ENCODE assay signal across 8 cellular contexts in the genomic region with DNA sequence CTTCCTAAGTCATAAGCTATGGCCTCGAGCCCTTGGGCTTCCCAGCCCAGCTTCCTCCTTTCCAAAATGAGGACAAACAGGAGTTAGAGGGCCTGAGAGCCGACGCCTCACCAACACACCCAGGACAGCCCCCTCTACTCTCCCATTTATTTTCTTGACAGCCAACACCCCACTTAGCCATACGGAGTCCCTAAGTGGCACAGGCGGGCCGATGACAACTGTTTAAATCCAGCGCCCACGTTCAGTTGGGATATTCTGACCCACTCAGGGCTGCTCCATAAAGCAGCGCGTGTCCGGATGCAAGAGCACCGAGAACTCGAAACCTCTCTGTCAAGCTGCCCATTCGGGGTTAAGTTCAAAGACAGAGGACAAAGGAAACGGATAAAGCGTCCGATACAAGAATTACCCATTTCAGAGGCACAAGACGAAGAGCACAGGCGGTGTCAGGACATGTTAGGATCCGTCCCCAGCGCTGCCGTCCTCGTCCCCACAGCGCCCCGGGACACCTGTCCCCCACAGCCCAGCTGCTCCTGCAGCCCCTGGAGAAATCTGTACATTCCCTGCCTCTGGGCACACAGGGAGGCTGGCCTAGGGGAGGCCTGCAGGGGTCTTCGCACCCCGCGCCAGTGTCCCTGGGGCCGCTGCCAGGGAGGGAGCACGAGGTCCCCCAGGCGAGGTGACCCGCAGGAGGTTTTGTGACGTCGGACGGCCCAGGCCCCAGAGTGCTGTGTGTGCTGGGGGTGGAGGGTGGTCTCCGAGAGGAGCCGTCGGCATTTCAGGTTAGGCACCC. TPM values are rescaled to one million over a fixed set of nuclear protein-coding genes. Genes with fewer than 3 reads are reported as not detected.
A peak's percentile ranks its signal among the peaks of the same experiment; 100 is the strongest.
DNase-seq lines count a peak whose midpoint lies in the region; ATAC-seq and TF ChIP-seq lines count a peak whose summit lies in the region.

No MANE protein-coding gene starts in this region.

- no TSS peak for BruUV-seq in OCI-LY7 (replicated peaks; lab: Mats Ljungman, UMichigan)

- H2BK20ac ChIP-seq in H9 (ENCODE audit: low read depth, low read length, poor library complexity, severe bottlenecking), result no peak overlapping the region

- H3K4ac ChIP-seq in H9 (ENCODE audit: low read depth, low read length), result no peak overlapping the region

- WGBS in H9 (ENCODE audit: extremely low coverage, insufficient read length, low lambda C conversion rate), result no CpG with 5 or more reads among the region's 38 CpGs
- 5 to 7% methylated on average over 32 to 38 of the region's 38 CpGs for WGBS in lung, 2 donors

- CTCF ChIA-PET in OCI-LY7 (lab: Charles Lee; ENCODE audit: unreplicated experiment), result interaction anchor here (0.7 kb wide), 1 partner anchor 1400 kb away, joined by 3 read pairs; no protein-coding TSS in a partner anchor

- peak overlapping the region; percentile 89 for H3K14ac ChIP-seq in H9 (ENCODE audit: insufficient read depth, low read length)

- no peak overlapping the region for H2BK5ac ChIP-seq in H9 (ENCODE audit: insufficient read length, low read length)

- H4K91ac ChIP-seq in H9 (ENCODE audit: insufficient read length, low read depth, low read length), result no peak overlapping the region

- H3K36me3 ChIP-seq in OCI-LY7 (ENCODE audit: insufficient read depth, low read length) (no peaks in the 10 kb centered on the region), lung (ENCODE audit: control insufficient read depth in 2 of 2, insufficient read depth in 2 of 2, low read length in 2 of 2) (no peaks in the 10 kb centered on the region), tibial artery (no peaks in the 10 kb centered on the region)

- no peak overlapping the region for H4K8ac ChIP-seq in H9 (replicated peaks; ENCODE audit: insufficient read length, low read depth, low read length)

- ATAC-seq in lung (ENCODE audit: insufficient read depth, low FRiP score), result no peak

- peaks cover 10 to 15% (median 11%) of the 10 kb centered on the region in 3 experiments; a peak in 5 of 7 replicates for H3K36me3 Mint-ChIP-seq in H9 (ENCODE audit: insufficient read depth in 1 of 3, low read depth in 3 of 3)

- H3K27ac Mint-ChIP-seq in H9, result peak overlapping the region in 2 of 3 experiments; percentile 36 to 48; a peak in 2 of 7 replicates

- no peak overlapping the region for H4K5ac ChIP-seq in H9 (ENCODE audit: insufficient read length, low read depth, low read length)

- H3K4me3 ChIP-seq in OCI-LY7 (ENCODE audit: low read depth, low read length, poor library complexity, severe bottlenecking) (peak overlapping the region; percentile 84), lung (peak overlapping the region; percentile 71), tibial artery (peak overlapping the region; percentile 73 to 89)

- no peak overlapping the region for H2AK5ac ChIP-seq in H9 (ENCODE audit: insufficient read length, low read length)

- no peak overlapping the region for H2BK120ac ChIP-seq in H9 (ENCODE audit: low read depth, low read length, poor library complexity, severe bottlenecking)

- TF ChIP-seq CTCF in H9 (conservative IDR thresholded peaks at IDR 0.05) (no peak), OCI-LY7 (conservative IDR thresholded peaks at IDR 0.05; ENCODE audit: low read length) (no peak), lung (IDR thresholded peaks at IDR 0.05; ENCODE audit: control extremely low read depth, extremely low read depth) (no peak), tibial artery (IDR thresholded peaks at IDR 0.05) (no peak)

- intact Hi-C loops in OCI-LY7 (cut with micrococcal nuclease; ENCODE audit: unreplicated experiment), result loop anchor here (2.0 to 5.0 kb wide), 3 partner anchors 60 to 570 kb away; no protein-coding TSS in a partner anchor
- intact Hi-C loops in tibial artery (cut with DNase I; ENCODE audit: low total_unique reads), result no loop called here

- no peak overlapping the region for H3K18ac ChIP-seq in H9 (ENCODE audit: insufficient read length, low read depth, low read length)

- H3K4me2 ChIP-seq in H9 (ENCODE audit: insufficient read depth, insufficient read length, low read length), result peak overlapping the region; percentile 76
- H3K4me2 ChIP-seq in OCI-LY7 (ENCODE audit: low read length), result peak overlapping the region; percentile 97

- peak overlapping the region; percentile 71 for H3K9ac ChIP-seq in H9 (ENCODE audit: extremely low read depth, insufficient read length, low read length)

- POLR2A ChIA-PET in OCI-LY7 (lab: Charles Lee), result interaction anchor here (1.9 kb wide), 1 partner anchor 12 kb away, joined by 12 read pairs; no protein-coding TSS in a partner anchor

- peak overlapping the region; percentile 83 to 92 for H3K4me3 Mint-ChIP-seq in H9

- H3K27me3 Mint-ChIP-seq in H9 (ENCODE audit: low read depth), result no peaks in the 10 kb centered on the region; the same call in 1 of the 2 replicates

- no peak overlapping the region for H3K23ac ChIP-seq in H9 (ENCODE audit: insufficient read length, low read depth, low read length)

- peaks cover 39 to 41% of the 10 kb centered on the region in 2 experiments for H3K4me1 Mint-ChIP-seq in H9

- H2BK12ac ChIP-seq in H9 (ENCODE audit: insufficient read length, low read depth, low read length), result no peak overlapping the region

- H3T11ph ChIP-seq in H9 (ENCODE audit: low read length), result no peak overlapping the region

- no peak overlapping the region for H2BK15ac ChIP-seq in H9 (ENCODE audit: low read depth, low read length)

- H4K20me1 ChIP-seq in H9 (ENCODE audit: control insufficient read depth, insufficient read depth, insufficient read length), result no peaks in the 10 kb centered on the region
- no peaks in the 10 kb centered on the region for H4K20me1 ChIP-seq in OCI-LY7 (ENCODE audit: insufficient read depth, low read length)

- DNase-seq in GM03348 (ENCODE audit: low spot score) (peak; percentile 25), H9 (no peak), OCI-LY7 (ENCODE audit: low spot score) (peak; percentile 19), caudate nucleus (lab: John Stamatoyannopoulos, UW) (no peak), lung (ENCODE audit: low spot score) (no peak), tibial artery (peak in 1 of 2 donors; percentile 21), NCI-H345 treated with DMSO at 0.1 percent for 48 hours (lab: John Stamatoyannopoulos, UW; ENCODE audit: unreplicated experiment) (no peak), NCI-H2107 (lab: John Stamatoyannopoulos, UW) (no peak)

- H3K27ac ChIP-seq in H9 (ENCODE audit: insufficient read length, low read depth, low read length), result no peak overlapping the region
- H3K27ac ChIP-seq in OCI-LY7 (ENCODE audit: low read depth, low read length, poor library complexity, severe bottlenecking), result no peak overlapping the region
- H3K27ac ChIP-seq in caudate nucleus (ENCODE audit: low read depth, low read length), result peak overlapping the region; percentile 52
- peak overlapping the region; percentile 54 to 79 for H3K27ac ChIP-seq in lung (ENCODE audit: low read depth in 1 of 2, low read length in 1 of 2)
- peak overlapping the region; percentile 70 to 73 for H3K27ac ChIP-seq in tibial artery

- H3K9me2 ChIP-seq in OCI-LY7 (ENCODE audit: insufficient read depth, low read length), result no peaks in the 10 kb centered on the region

- no peaks in the 10 kb centered on the region for H3K4me1 ChIP-seq in H9 (ENCODE audit: insufficient read depth, low read length)
- H3K4me1 ChIP-seq in OCI-LY7 (ENCODE audit: insufficient read depth, low read length, poor library complexity, severe bottlenecking), result peaks cover 6% of the 10 kb centered on the region
- H3K4me1 ChIP-seq in lung (ENCODE audit: control insufficient read depth in 2 of 2, insufficient read depth in 2 of 2, low read length in 2 of 2), result no peaks in the 10 kb centered on the region
- H3K4me1 ChIP-seq in tibial artery, result peaks cover 0 to 14% (median 2%) of the 10 kb centered on the region in 4 donors

- H3K27me3 ChIP-seq in H9 (ENCODE audit: insufficient read depth, low read length), result no peaks in the 10 kb centered on the region
- H3K27me3 ChIP-seq in lung (ENCODE audit: control insufficient read depth, insufficient read depth), result no peaks in the 10 kb centered on the region
- no peaks in the 10 kb centered on the region for H3K27me3 ChIP-seq in tibial artery

- H3K9me3 Mint-ChIP-seq in H9, result peaks cover 0 to 2% of the 10 kb centered on the region in 2 experiments; a peak in 1 of 5 replicates

- peaks cover 19% of the 10 kb centered on the region; the same call in 1 of the 2 replicates for H3K79me2 ChIP-seq in H9 (ENCODE audit: insufficient read depth, low read length)
- H3K79me2 ChIP-seq in OCI-LY7 (ENCODE audit: insufficient read depth, low read depth, low read length), result peaks cover 14% of the 10 kb centered on the region; the same call in 1 of the 2 replicates

- H3K23me2 ChIP-seq in H9 (ENCODE audit: insufficient read length, low read depth, low read length, poor library complexity, severe bottlenecking), result peaks cover 22% of the 10 kb centered on the region

- H3K9me3 ChIP-seq in H9 (ENCODE audit: control insufficient read depth, low read depth, low read length), result no peaks in the 10 kb centered on the region
- H3K9me3 ChIP-seq in OCI-LY7 (ENCODE audit: low read length), result no peaks in the 10 kb centered on the region
- H3K9me3 ChIP-seq in lung (ENCODE audit: control insufficient read depth in 2 of 2, insufficient read depth in 1 of 2, low read length in 1 of 2), result no peaks in the 10 kb centered on the region
- no peaks in the 10 kb centered on the region for H3K9me3 ChIP-seq in tibial artery

- H2AFZ ChIP-seq in H9 (ENCODE audit: low read length), result no peak overlapping the region
- H2AFZ ChIP-seq in OCI-LY7 (ENCODE audit: low read length), result no peak overlapping the region

- no peaks in the 10 kb centered on the region for H3K79me1 ChIP-seq in H9 (ENCODE audit: insufficient read depth, low read depth, low read length, poor library complexity, severe bottlenecking)

- no peak overlapping the region for H3K56ac ChIP-seq in H9 (ENCODE audit: insufficient read length, low read depth, low read length)

RNA-seq across cellular contexts. Expression of a gene that starts 1.2 kb away (rescaled TPM):
- 98.8 and 108 TPM in 2 replicates for total RNA-seq in H9 (2021)
- 9.9 and 14.6 TPM in 2 replicates for total RNA-seq in OCI-LY7 (2014; rRNA removed; shearing (Covaris generic))
- 23.6 and 26.7 TPM in 2 replicates for total RNA-seq in OCI-LY7 (2022)
- total RNA-seq in lung, result 10 to 100 TPM; 11.0 to 16.3 TPM
- polyA plus RNA-seq in lung, result 1 to 10 TPM; 5.5 to 6.0 TPM

Comparison
In these comparisons a context has a peak if more than half of its experiments do, and no peak if none do; other contexts are left out.
1. DNase-seq: peak in GM03348 (single experiment) and OCI-LY7 (single experiment); none in H9 (single experiment), caudate nucleus (0 of 61), lung (single experiment), NCI-H345 treated with DMSO at 0.1 percent for 48 hours (single experiment) and NCI-H2107 (single experiment).
2. H3K27ac ChIP-seq: peak in caudate nucleus (single experiment), lung (2 of 2) and tibial artery (2 of 2); none in H9 (single experiment) and OCI-LY7 (single experiment).
3. Peak in every context shown above with its lines, with median percentiles within 50 percentile points of each other: H3K4me3 ChIP-seq.